ENCODE assay signal across 12 cellular contexts in the genomic region with DNA sequence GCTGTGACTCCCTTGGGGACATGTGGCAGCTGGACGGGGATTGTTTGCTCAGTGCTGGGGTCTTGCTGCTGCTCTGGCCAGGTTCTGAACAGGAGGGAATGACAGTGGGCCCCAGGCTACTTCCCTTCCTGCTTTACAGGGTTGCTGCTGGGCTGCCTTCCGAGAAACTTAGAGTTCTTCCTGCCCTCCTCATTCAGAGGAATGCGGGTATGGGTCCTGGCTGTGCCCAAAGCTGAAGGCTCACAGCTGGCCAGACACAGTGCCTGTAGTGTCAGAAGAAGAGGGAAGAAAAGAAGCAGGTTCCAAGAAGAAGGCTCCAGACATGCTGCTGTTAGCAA.
DNase-seq lines count a peak whose midpoint lies in the region; TF ChIP-seq lines count a peak whose summit lies in the region.
"Had no signal": no experiment of that assay in that cellular context is flagged by ENCODE, and none has a peak within 500 bp of the region (broad histone marks: within the 10 kb centered on the region; RNA-seq: fewer than 3 reads in every experiment).

No MANE protein-coding gene starts in this region.

- intact Hi-C loops in ascending aorta (cut with DNase I): no loop called here
- intact Hi-C loops in left ventricle myocardium inferior (cut with micrococcal nuclease): no loop called here
- intact Hi-C loops in prostate gland (cut with DNase I): no loop called here

- TF ChIP-seq POLR2A in prostate gland (IDR thresholded peaks at IDR 0.05): no peak

- H3K27me3 ChIP-seq in ascending aorta (no peaks in the 10 kb centered on the region), left ventricle myocardium inferior (ENCODE audit: low read depth) (no peaks in the 10 kb centered on the region), prostate gland (replicated peaks; ENCODE audit: insufficient read depth) (no peaks in the 10 kb centered on the region)

- DNase-seq in ELR (ENCODE audit: low read depth) (peak; percentile 89), ascending aorta (ENCODE audit: low spot score in 2 of 2) (peak in 1 of 2 donors; percentile 85), left ventricle myocardium inferior (no peak), prostate gland (ENCODE audit: low spot score) (peak; percentile 71), caudate nucleus (lab: John Stamatoyannopoulos, UW) (no peak), H4 (ENCODE audit: low spot score) (no peak), iPS-NIHi11 (ENCODE audit: low spot score) (no peak), foreskin melanocyte (no peak)
- DNase-seq: activated T-cell treated with anti-CD3 and anti-CD28 coated beads, Interleukin-2, amount 50 U/mL, for 72 hours; CD4-positive, alpha-beta memory T cell; effector memory CD4-positive, alpha-beta T cell; NCI-H510A had no signal

- H3K4me1 ChIP-seq in ascending aorta (peaks cover 14 to 21% of the 10 kb centered on the region in 2 donors), left ventricle myocardium inferior (peaks cover 21% of the 10 kb centered on the region), prostate gland (replicated peaks) (peaks cover 3% of the 10 kb centered on the region)

- H3K36me3 ChIP-seq in ascending aorta (peaks cover 4 to 11% of the 10 kb centered on the region in 2 donors), left ventricle myocardium inferior (no peaks in the 10 kb centered on the region), prostate gland (no peaks in the 10 kb centered on the region)

- H3K9me3 ChIP-seq in ascending aorta: no peaks in the 10 kb centered on the region
- no peaks in the 10 kb centered on the region for H3K9me3 ChIP-seq in left ventricle myocardium inferior (replicated peaks)
- no peaks in the 10 kb centered on the region for H3K9me3 ChIP-seq in prostate gland

- WGBS in prostate gland: 26% methylated on average over 3 of the region's 3 CpGs

- no peak overlapping the region for H3K4me3 ChIP-seq in ascending aorta
- no peak overlapping the region for H3K4me3 ChIP-seq in left ventricle myocardium inferior
- no peak overlapping the region for H3K4me3 ChIP-seq in prostate gland

- peak overlapping the region; percentile 81 to 88 for H3K27ac ChIP-seq in ascending aorta
- H3K27ac ChIP-seq in left ventricle myocardium inferior (replicated peaks): peak overlapping the region; percentile 60
- peak overlapping the region; percentile 45 to 50 for H3K27ac ChIP-seq in prostate gland
- H3K27ac ChIP-seq in caudate nucleus (ENCODE audit: low read depth, low read length): no peak overlapping the region

- TF ChIP-seq CTCF in ascending aorta (IDR thresholded peaks at IDR 0.05) (no peak), left ventricle myocardium inferior (IDR thresholded peaks at IDR 0.05; ENCODE audit: borderline replicate concordance) (no peak), prostate gland (IDR thresholded peaks at IDR 0.05) (no peak)

Comparison
In these comparisons a context has a peak if more than half of its experiments do, and no peak if none do; other contexts are left out.
1. DNase-seq: peak in ELR (single experiment) and prostate gland (single experiment); none in left ventricle myocardium inferior (single experiment), caudate nucleus (0 of 61), H4 (single experiment), iPS-NIHi11 (single experiment) and foreskin melanocyte (single experiment).